18 cellular contexts compared by ENCODE assay signal in the genomic region with DNA sequence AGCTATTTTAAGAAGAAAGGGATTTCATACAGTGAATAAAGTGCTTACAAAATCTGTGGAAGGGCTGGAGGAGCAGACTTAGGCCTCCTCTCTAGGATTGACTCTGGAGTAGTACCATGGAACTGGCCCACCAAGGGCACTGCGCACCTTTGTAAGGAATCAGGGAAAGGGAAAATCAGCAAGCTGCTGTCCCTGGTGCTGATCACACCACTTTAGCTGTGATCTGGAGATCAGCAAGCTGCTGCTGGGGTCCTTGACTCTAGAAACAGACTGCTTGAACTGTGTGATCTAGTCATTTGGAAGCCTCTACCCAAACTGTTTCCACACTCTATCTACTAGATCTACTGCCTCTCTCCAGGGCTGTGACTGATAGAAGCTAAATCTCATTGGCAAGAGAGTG. TPM values are rescaled to one million over a fixed set of nuclear protein-coding genes. Genes with fewer than 3 reads are reported as not detected.
DNase-seq lines count a peak whose midpoint lies in the region; ATAC-seq and TF ChIP-seq lines count a peak whose summit lies in the region.
"Had no signal": no experiment of that assay in that cellular context is flagged by ENCODE, and none has a peak within 500 bp of the region (broad histone marks: within the 10 kb centered on the region; RNA-seq: fewer than 3 reads in every experiment).

No MANE protein-coding gene starts in this region.

- H3K9me3 Mint-ChIP-seq in GM23338 (no peaks in the 10 kb centered on the region), endodermal cell (no peaks in the 10 kb centered on the region), nephron progenitor cell (no peaks in the 10 kb centered on the region)
- H3K9me3 Mint-ChIP-seq: T-helper 2 cell treated with Interferon-gamma antibody and Interleukin-4, amounts not matched to agents 5 μg/mL and 100 μg/mL, for 36 hours had no signal

- H2AFZ ChIP-seq in GM23338 = no peak overlapping the region

- H4K20me1 ChIP-seq in GM23338 (replicated peaks; ENCODE audit: insufficient read depth) = no peaks in the 10 kb centered on the region; the same call in 1 of the 2 replicates

- ATAC-seq in GM23338 (peak; percentile 97), Right ventricle myocardium superior (ENCODE audit: poor library complexity) (no peak)
- ATAC-seq: psoas muscle had no signal

- no peak overlapping the region for H3K4me2 ChIP-seq in GM23338

- TF ChIP-seq CTCF in GM23338 (conservative IDR thresholded peaks at IDR 0.05; ENCODE audit: low read depth in 2 of 2) (no peak), NB4 (IDR thresholded peaks at IDR 0.05; ENCODE audit: low read depth, low read length) (no peak), endodermal cell (conservative IDR thresholded peaks at IDR 0.05) (no peak), nephron progenitor cell (IDR thresholded peaks at IDR 0.05) (no peak)

- H3K27ac Mint-ChIP-seq in GM23338 (no peak overlapping the region), endodermal cell (no peak overlapping the region), nephron progenitor cell (no peak overlapping the region)
- H3K27ac Mint-ChIP-seq: CD8-positive, alpha-beta memory T cell; T-helper 2 cell treated with Interferon-gamma antibody and Interleukin-4, amounts not matched to agents 5 μg/mL and 100 μg/mL, for 36 hours had no signal

- no peaks in the 10 kb centered on the region for H3K9me2 ChIP-seq in GM23338 (ENCODE audit: insufficient read depth)

- H3K79me2 ChIP-seq in GM23338 (replicated peaks; ENCODE audit: insufficient read depth) = no peaks in the 10 kb centered on the region

- H3K4me1 Mint-ChIP-seq in GM23338 (no peaks in the 10 kb centered on the region), endodermal cell (no peaks in the 10 kb centered on the region), nephron progenitor cell (no peaks in the 10 kb centered on the region)

- TF ChIP-seq POLR2A in NB4 (IDR thresholded peaks at IDR 0.05; ENCODE audit: extremely low read depth, insufficient read length) = no peak

- H3K27ac ChIP-seq in GM23338 (ENCODE audit: low read depth) = no peak overlapping the region
- no peak overlapping the region for H3K27ac ChIP-seq in endodermal cell (ENCODE audit: low read depth, low read length)
- H3K27ac ChIP-seq: epithelial cell of prostate, psoas muscle had no signal

- H3K9me3 ChIP-seq in endodermal cell (ENCODE audit: control insufficient read depth, low read length) = no peaks in the 10 kb centered on the region
- H3K9me3 ChIP-seq: MG63, psoas muscle had no signal

- H3K36me3 Mint-ChIP-seq in GM23338 (ENCODE audit: low read depth) (no peaks in the 10 kb centered on the region; the same call in 2 of the 3 replicates), endodermal cell (ENCODE audit: low read depth) (peaks cover 39% of the 10 kb centered on the region), nephron progenitor cell (ENCODE audit: low read depth) (peaks cover 43% of the 10 kb centered on the region)

- peak; percentile 81 for DNase-seq in GM23338 (ENCODE audit: low spot score)
- DNase-seq in NB4 (ENCODE audit: low read depth) = peak; percentile 26
- peak; percentile 87 for DNase-seq in endodermal cell
- peak; percentile 74 for DNase-seq in nephron progenitor cell
- DNase-seq in NCI-H128 (lab: John Stamatoyannopoulos, UW; ENCODE audit: unreplicated experiment) = no peak
- DNase-seq in NCI-H2171 treated with DMSO at 0.1 percent for 48 hours (lab: John Stamatoyannopoulos, UW) = no peak
- DNase-seq in Right ventricle myocardium superior = no peak
- DNase-seq: activated CD4-positive, alpha-beta T cell treated with anti-CD3 and anti-CD28 coated beads for 48 hours; activated T-cell treated with anti-CD3 and anti-CD28 coated beads for 4 hours; CD8-positive, alpha-beta memory T cell; cerebellar nuclear complex; GF-D8; MG63; NCI-H2081 treated with DMSO at 0.1 percent for 48 hours; NCI-H82; psoas muscle had no signal

- no peaks in the 10 kb centered on the region for H3K27me3 Mint-ChIP-seq in GM23338 (ENCODE audit: insufficient read depth, low read depth, poor library complexity)
- H3K27me3 Mint-ChIP-seq in endodermal cell (ENCODE audit: insufficient read depth) = no peaks in the 10 kb centered on the region
- no peaks in the 10 kb centered on the region for H3K27me3 Mint-ChIP-seq in nephron progenitor cell (ENCODE audit: low read depth, poor library complexity)
- H3K27me3 Mint-ChIP-seq: CD8-positive, alpha-beta memory T cell had no signal

- H3K27me3 ChIP-seq in GM23338 (ENCODE audit: insufficient read depth) (no peaks in the 10 kb centered on the region), endodermal cell (ENCODE audit: control insufficient read depth, insufficient read depth, low read length, poor library complexity, severe bottlenecking) (no peaks in the 10 kb centered on the region)
- H3K27me3 ChIP-seq: MG63 had no signal

- intact Hi-C loops in Right ventricle myocardium superior (cut with DNase I) = no loop called here

- no peaks in the 10 kb centered on the region for H3K4me1 ChIP-seq in GM23338 (ENCODE audit: insufficient read depth)
- no peaks in the 10 kb centered on the region for H3K4me1 ChIP-seq in endodermal cell (ENCODE audit: control insufficient read depth, insufficient read depth, low read length)
- H3K4me1 ChIP-seq: psoas muscle had no signal

- WGBS in endodermal cell (ENCODE audit: insufficient coverage in 1 of 2, insufficient read length in 1 of 2), 2 experiments = 80 to 90% methylated on average over 1 of the region's 1 CpG

- H3K4me3 ChIP-seq in GM23338 (no peak overlapping the region), NB4 (ENCODE audit: low read depth, low read length) (no peak overlapping the region), endodermal cell (ENCODE audit: low read length) (no peak overlapping the region)
- H3K4me3 ChIP-seq: MG63, psoas muscle had no signal

- H3K4me3 Mint-ChIP-seq in GM23338 (no peak overlapping the region), endodermal cell (no peak overlapping the region), nephron progenitor cell (no peak overlapping the region)
- H3K4me3 Mint-ChIP-seq: CD8-positive, alpha-beta memory T cell; T-helper 2 cell treated with Interferon-gamma antibody and Interleukin-4, amounts not matched to agents 5 μg/mL and 100 μg/mL, for 36 hours had no signal

- H3K36me3 ChIP-seq in GM23338 (ENCODE audit: insufficient read depth) (no peaks in the 10 kb centered on the region), endodermal cell (ENCODE audit: control insufficient read depth, insufficient read depth, low read length) (peaks cover 47% of the 10 kb centered on the region)
- H3K36me3 ChIP-seq: MG63 had no signal

- H3F3A ChIP-seq in GM23338 (replicated peaks; ENCODE audit: low read depth) = no peaks in the 10 kb centered on the region

- no peak overlapping the region for H3K9ac ChIP-seq in endodermal cell (ENCODE audit: extremely low read depth, low read length, poor library complexity, severe bottlenecking)

TF ChIP-seq in GM23338, 12 proteins besides CTCF, POLR2A, EP300 and RAD21 (continues in another document):
- TF ChIP-seq, protein P1, sequence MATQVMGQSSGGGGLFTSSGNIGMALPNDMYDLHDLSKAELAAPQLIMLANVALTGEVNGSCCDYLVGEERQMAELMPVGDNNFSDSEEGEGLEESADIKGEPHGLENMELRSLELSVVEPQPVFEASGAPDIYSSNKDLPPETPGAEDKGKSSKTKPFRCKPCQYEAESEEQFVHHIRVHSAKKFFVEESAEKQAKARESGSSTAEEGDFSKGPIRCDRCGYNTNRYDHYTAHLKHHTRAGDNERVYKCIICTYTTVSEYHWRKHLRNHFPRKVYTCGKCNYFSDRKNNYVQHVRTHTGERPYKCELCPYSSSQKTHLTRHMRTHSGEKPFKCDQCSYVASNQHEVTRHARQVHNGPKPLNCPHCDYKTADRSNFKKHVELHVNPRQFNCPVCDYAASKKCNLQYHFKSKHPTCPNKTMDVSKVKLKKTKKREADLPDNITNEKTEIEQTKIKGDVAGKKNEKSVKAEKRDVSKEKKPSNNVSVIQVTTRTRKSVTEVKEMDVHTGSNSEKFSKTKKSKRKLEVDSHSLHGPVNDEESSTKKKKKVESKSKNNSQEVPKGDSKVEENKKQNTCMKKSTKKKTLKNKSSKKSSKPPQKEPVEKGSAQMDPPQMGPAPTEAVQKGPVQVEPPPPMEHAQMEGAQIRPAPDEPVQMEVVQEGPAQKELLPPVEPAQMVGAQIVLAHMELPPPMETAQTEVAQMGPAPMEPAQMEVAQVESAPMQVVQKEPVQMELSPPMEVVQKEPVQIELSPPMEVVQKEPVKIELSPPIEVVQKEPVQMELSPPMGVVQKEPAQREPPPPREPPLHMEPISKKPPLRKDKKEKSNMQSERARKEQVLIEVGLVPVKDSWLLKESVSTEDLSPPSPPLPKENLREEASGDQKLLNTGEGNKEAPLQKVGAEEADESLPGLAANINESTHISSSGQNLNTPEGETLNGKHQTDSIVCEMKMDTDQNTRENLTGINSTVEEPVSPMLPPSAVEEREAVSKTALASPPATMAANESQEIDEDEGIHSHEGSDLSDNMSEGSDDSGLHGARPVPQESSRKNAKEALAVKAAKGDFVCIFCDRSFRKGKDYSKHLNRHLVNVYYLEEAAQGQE (IDR thresholded peaks at IDR 0.05; ENCODE audit: unreplicated experiment) = peak; percentile 94

RNA-seq across cellular contexts. Expression of gene TECTA, which starts 18.4 kb away (rescaled TPM):
- total RNA-seq in GM23338 (2014; rRNA removed; shearing (Covaris generic)) = 0.69 and 0.74 TPM in 2 replicates
- polyA plus RNA-seq in GM23338 (2016; fragmentation: Nextera tagmentation; extraction: Ambion mirVana) = 0.24 and 0.34 TPM in 2 replicates
- total RNA-seq in endodermal cell (1 to 10 TPM; 1.4 to 2.2 TPM), Right ventricle myocardium superior (1.0 TPM)
- 1.7 TPM for polyA plus RNA-seq in endodermal cell (2013, experiment 1 of 2)
- 1.7 TPM for polyA plus RNA-seq in endodermal cell (2013, experiment 2 of 2)
- polyA plus RNA-seq: CD8-positive, alpha-beta memory T cell had no signal

RNA-seq across cellular contexts. Expression of gene TBCEL, which starts 58.8 kb away (rescaled TPM):
- 15.6 and 16.2 TPM in 2 replicates for total RNA-seq in GM23338 (2014; rRNA removed; shearing (Covaris generic))
- polyA plus RNA-seq in GM23338 (2016; fragmentation: Nextera tagmentation; extraction: Ambion mirVana) = 4.3 and 5.4 TPM in 2 replicates
- total RNA-seq in endodermal cell (10 to 100 TPM; 23.5 to 26.1 TPM), Right ventricle myocardium superior (21.1 TPM)
- polyA plus RNA-seq in endodermal cell (2013, experiment 1 of 2) = 9.7 TPM
- polyA plus RNA-seq in endodermal cell (2013, experiment 2 of 2) = 10.4 TPM

Comparison
In these comparisons a context has a peak if more than half of its experiments do, and no peak if none do; other contexts are left out.
1. DNase-seq: peak in GM23338 (single experiment), NB4 (single experiment), endodermal cell (single experiment) and nephron progenitor cell (single experiment); none in NCI-H128 (single experiment), NCI-H2171 treated with DMSO at 0.1 percent for 48 hours (single experiment) and Right ventricle myocardium superior (single experiment).